8 cellular contexts compared by ENCODE assay signal in the genomic region with DNA sequence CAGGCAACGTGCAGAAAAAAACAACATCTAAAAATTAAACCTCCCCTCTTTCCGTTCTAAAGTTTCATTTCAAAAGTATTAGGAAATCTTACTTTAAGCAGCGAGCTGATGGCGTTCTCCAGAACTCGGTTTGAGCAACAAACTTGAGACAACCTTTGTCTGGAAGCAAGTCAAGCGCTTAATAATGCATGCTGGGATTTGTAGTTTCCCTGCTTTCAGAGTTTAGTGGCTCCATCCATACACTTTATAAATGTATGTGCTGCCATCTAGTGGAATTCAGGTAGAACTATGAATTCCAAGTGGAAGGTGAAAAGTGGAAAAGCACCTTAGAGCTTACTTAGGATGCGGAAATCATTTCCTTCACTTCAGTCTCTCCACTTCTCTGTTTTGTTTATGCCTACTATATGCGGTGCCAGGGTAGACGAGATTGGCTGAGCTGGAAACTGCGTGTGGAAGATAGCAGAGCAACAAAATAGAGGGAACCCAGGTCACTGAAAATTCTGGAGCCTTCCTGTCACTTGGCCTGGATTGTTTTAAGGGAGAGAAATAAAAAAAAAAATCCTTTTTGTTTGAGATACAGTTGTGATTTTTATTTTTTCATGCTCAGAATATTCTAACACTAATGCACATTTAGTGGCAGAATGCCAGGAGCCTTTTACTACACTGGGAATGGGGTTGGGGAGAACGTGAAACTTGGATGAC. TPM values are rescaled to one million over a fixed set of nuclear protein-coding genes. Genes with fewer than 3 reads are reported as not detected.
DNase-seq lines count a peak whose midpoint lies in the region; ATAC-seq and TF ChIP-seq lines count a peak whose summit lies in the region.

A gene (minus strand): TSS at position 144 of the 702 bp plus-strand sequence. CDS start 3,580 bp downstream, outside the sequence.

- peaks cover 0 to 15% (median 14%) of the 10 kb centered on the region in 5 donors for H3K4me1 ChIP-seq in subcutaneous abdominal adipose tissue (ENCODE audit: control insufficient read depth in 5 of 5, insufficient read depth in 5 of 5, low read length in 5 of 5)

- H3K27ac Mint-ChIP-seq in activated CD4-positive, alpha-beta memory T cell treated with anti-CD3 and anti-CD28 coated beads for 36 hours = peak within 1 kb of the TSS; percentile 78
- peak within 1 kb of the TSS; percentile 86 for H3K27ac Mint-ChIP-seq in endothelial cell (ENCODE audit: unreplicated experiment)
- peak within 1 kb of the TSS; percentile 77 for H3K27ac Mint-ChIP-seq in memory B cell

- H3K9me3 ChIP-seq in subcutaneous abdominal adipose tissue (ENCODE audit: control insufficient read depth in 5 of 5, low read length in 5 of 5) = no peaks in the 10 kb centered on the region

- DNase-seq in DMS114 treated with DMSO at 0.1 percent for 48 hours (lab: John Stamatoyannopoulos, UW; ENCODE audit: unreplicated experiment) (peak; percentile 88), NCI-H69 (lab: John Stamatoyannopoulos, UW) (peak; percentile 82), endothelial cell (ENCODE audit: low spot score) (peak; percentile 32), memory B cell (ENCODE audit: low spot score in 2 of 2) (peak; percentile 19 to 70)
- DNase-seq in activated CD4-positive, alpha-beta memory T cell treated with anti-CD3 and anti-CD28 coated beads for 36 hours = peak; percentile 47

- peak within 1 kb of the TSS; percentile 31 to 78 (median 57) for H3K9ac ChIP-seq in subcutaneous abdominal adipose tissue (ENCODE audit: low read length in 5 of 5)

- peaks cover 0 to 2% (median 0%) of the 10 kb centered on the region in 5 donors for H3K36me3 ChIP-seq in subcutaneous abdominal adipose tissue (ENCODE audit: control insufficient read depth in 5 of 5, insufficient read depth in 5 of 5, low read length in 5 of 5)

- ATAC-seq in GM19455 (IDR thresholded peaks at IDR 0.05; ENCODE audit: unreplicated experiment) = peak; percentile 97
- peak; percentile 97 for ATAC-seq in HG03558 (IDR thresholded peaks at IDR 0.05; ENCODE audit: extremely low read depth, unreplicated experiment)
- ATAC-seq in memory B cell (ENCODE audit: low read depth) = peak; percentile 99

- H3K27me3 Mint-ChIP-seq in activated CD4-positive, alpha-beta memory T cell treated with anti-CD3 and anti-CD28 coated beads for 36 hours = no peaks in the 10 kb centered on the region
- peaks cover 4% of the 10 kb centered on the region for H3K27me3 Mint-ChIP-seq in endothelial cell (ENCODE audit: unreplicated experiment)
- no peaks in the 10 kb centered on the region for H3K27me3 Mint-ChIP-seq in memory B cell

- H3K9me3 Mint-ChIP-seq in activated CD4-positive, alpha-beta memory T cell treated with anti-CD3 and anti-CD28 coated beads for 36 hours = no peaks in the 10 kb centered on the region
- no peaks in the 10 kb centered on the region for H3K9me3 Mint-ChIP-seq in endothelial cell (ENCODE audit: unreplicated experiment)
- H3K9me3 Mint-ChIP-seq in memory B cell = no peaks in the 10 kb centered on the region

- TF ChIP-seq CTCF in endothelial cell (IDR thresholded peaks at IDR 0.05; ENCODE audit: unreplicated experiment) = peak; percentile 83

- H3K4me3 Mint-ChIP-seq in activated CD4-positive, alpha-beta memory T cell treated with anti-CD3 and anti-CD28 coated beads for 36 hours = peak within 1 kb of the TSS; percentile 76
- H3K4me3 Mint-ChIP-seq in endothelial cell (ENCODE audit: unreplicated experiment) (peak within 1 kb of the TSS; percentile 91), memory B cell (peak within 1 kb of the TSS; percentile 91)

- H3K27ac ChIP-seq in subcutaneous abdominal adipose tissue (ENCODE audit: low read depth, low read length) = peak within 1 kb of the TSS; percentile 33

- no peaks in the 10 kb centered on the region for H3K27me3 ChIP-seq in subcutaneous abdominal adipose tissue (ENCODE audit: control insufficient read depth in 5 of 5, insufficient read depth in 4 of 5, low read length in 5 of 5)

- CTCF ChIA-PET in activated CD4-positive, alpha-beta memory T cell treated with anti-CD3 and anti-CD28 coated beads for 36 hours (lab: Charles Lee) = interaction anchor here (0.6 to 3.9 kb wide), 23 partner anchors 8 to 754 kb away, joined by 3 to 21 read pairs (median 4); a partner anchor contains a TSS

- peaks cover 17% of the 10 kb centered on the region for H3K4me1 Mint-ChIP-seq in activated CD4-positive, alpha-beta memory T cell treated with anti-CD3 and anti-CD28 coated beads for 36 hours (ENCODE audit: low read depth)
- H3K4me1 Mint-ChIP-seq in endothelial cell (ENCODE audit: unreplicated experiment) (peaks cover 16% of the 10 kb centered on the region), memory B cell (peaks cover 6% of the 10 kb centered on the region)

- H3K36me3 Mint-ChIP-seq in activated CD4-positive, alpha-beta memory T cell treated with anti-CD3 and anti-CD28 coated beads for 36 hours = no peaks in the 10 kb centered on the region
- no peaks in the 10 kb centered on the region for H3K36me3 Mint-ChIP-seq in endothelial cell (ENCODE audit: low read depth, unreplicated experiment)
- no peaks in the 10 kb centered on the region for H3K36me3 Mint-ChIP-seq in memory B cell

- POLR2A ChIA-PET in activated CD4-positive, alpha-beta memory T cell treated with anti-CD3 and anti-CD28 coated beads for 36 hours (lab: Charles Lee) = interaction anchor here (1.2 kb wide), 2 partner anchors 272 to 274 kb away, joined by 3 read pairs; no protein-coding TSS in a partner anchor

- intact Hi-C loops in activated CD4-positive, alpha-beta memory T cell treated with anti-CD3 and anti-CD28 coated beads for 36 hours (cut with micrococcal nuclease) = loop anchor here (1.0 to 10.0 kb wide), 10 partner anchors 24 to 835 kb away; a partner anchor contains a TSS

- H3K4me3 ChIP-seq in subcutaneous abdominal adipose tissue (ENCODE audit: low read depth in 1 of 5, low read length in 5 of 5) = peak within 1 kb of the TSS; percentile 64 to 75 (median 66)

RNA-seq across cellular contexts. Expression of the gene that starts here (rescaled TPM):
- 10 to 100 TPM; 14.4 to 15.4 TPM for total RNA-seq in activated CD4-positive, alpha-beta memory T cell treated with anti-CD3 and anti-CD28 coated beads for 36 hours
- 43.4 TPM for total RNA-seq in endothelial cell (ENCODE audit: unreplicated experiment)

Comparison
In these comparisons a context has a peak if more than half of its experiments do, and no peak if none do; other contexts are left out.
1. Peak in every context shown above with its lines: DNase-seq, ATAC-seq, H3K4me3 ChIP-seq and H3K27ac ChIP-seq.
2. DNase-seq: peak in every context shown above with its lines; median percentile 88 in DMS114 treated with DMSO at 0.1 percent for 48 hours; 82 in NCI-H69; 47 in activated CD4-positive, alpha-beta memory T cell treated with anti-CD3 and anti-CD28 coated beads for 36 hours; 44 in memory B cell; 32 in endothelial cell.